In genomic region chr3:125109541-125109925, GRCh38 we compare ENCODE assay signal across 22 cellular contexts. TPM values are rescaled to one million over a fixed set of nuclear protein-coding genes. Genes with fewer than 3 reads are reported as not detected.
DNase-seq lines count a peak whose midpoint lies in the region; ATAC-seq, FAIRE-seq and TF ChIP-seq lines count a peak whose summit lies in the region.
"Had no signal": no experiment of that assay in that cellular context is flagged by ENCODE, and none has a peak within 500 bp of the region (broad histone marks: within the 10 kb centered on the region; RNA-seq: fewer than 3 reads in every experiment).

No MANE protein-coding gene starts in this region.

- no peak overlapping the region for H3K27ac ChIP-seq in small intestine (ENCODE audit: low read depth in 1 of 2, low read length in 1 of 2)

- H3K9me3 ChIP-seq in MG63 (peaks cover 13% of the 10 kb centered on the region), small intestine (ENCODE audit: control insufficient read depth, low read depth) (no peaks in the 10 kb centered on the region)

- peaks cover 10% of the 10 kb centered on the region for H3K9me3 Mint-ChIP-seq in activated naive CD8-positive, alpha-beta T cell treated with anti-CD3 and anti-CD28 coated beads, Interleukin-2, amount 50 U/mL, for 24 hours
- H3K9me3 Mint-ChIP-seq in activated naive CD8-positive, alpha-beta T cell treated with anti-CD3 and anti-CD28 coated beads for 36 hours: peaks cover 6% of the 10 kb centered on the region
- no peaks in the 10 kb centered on the region for H3K9me3 Mint-ChIP-seq in effector memory CD8-positive, alpha-beta T cell
- H3K9me3 Mint-ChIP-seq: endodermal cell had no signal

- no peaks in the 10 kb centered on the region for H3K36me3 Mint-ChIP-seq in activated naive CD8-positive, alpha-beta T cell treated with anti-CD3 and anti-CD28 coated beads, Interleukin-2, amount 50 U/mL, for 24 hours (ENCODE audit: low read depth)
- peaks cover 6% of the 10 kb centered on the region for H3K36me3 Mint-ChIP-seq in activated naive CD8-positive, alpha-beta T cell treated with anti-CD3 and anti-CD28 coated beads for 36 hours
- no peaks in the 10 kb centered on the region for H3K36me3 Mint-ChIP-seq in effector memory CD8-positive, alpha-beta T cell (ENCODE audit: insufficient read depth)

- peak overlapping the region; percentile 21 for H3K4me3 ChIP-seq in MG63
- H3K4me3 ChIP-seq in fibroblast of pulmonary artery (replicated peaks; ENCODE audit: low read depth, low read length): peak overlapping the region; percentile 20
- no peak overlapping the region for H3K4me3 ChIP-seq in small intestine (ENCODE audit: low read depth in 1 of 2, low read length in 2 of 2)

- no peak for TF ChIP-seq CTCF in fibroblast of pulmonary artery (IDR thresholded peaks at IDR 0.05; ENCODE audit: low read length, missing control alignments)

- H3K36me3 ChIP-seq in MG63 (peaks cover 21% of the 10 kb centered on the region), small intestine (ENCODE audit: control insufficient read depth in 2 of 2, insufficient read depth in 2 of 2, low read length in 2 of 2) (no peaks in the 10 kb centered on the region)

- no peak for FAIRE-seq in small intestine (lab: Jason Lieb, UNC)
- FAIRE-seq: A204.1, colon had no signal

- peaks cover 23% of the 10 kb centered on the region for H3K27me3 Mint-ChIP-seq in activated naive CD8-positive, alpha-beta T cell treated with anti-CD3 and anti-CD28 coated beads, Interleukin-2, amount 50 U/mL, for 24 hours
- peaks cover 6% of the 10 kb centered on the region for H3K27me3 Mint-ChIP-seq in activated naive CD8-positive, alpha-beta T cell treated with anti-CD3 and anti-CD28 coated beads for 36 hours
- no peaks in the 10 kb centered on the region for H3K27me3 Mint-ChIP-seq in effector memory CD8-positive, alpha-beta T cell
- H3K27me3 Mint-ChIP-seq: activated B cell treated with CpG ODN at 0.5 μM for 24 hours had no signal

- ATAC-seq in activated naive CD8-positive, alpha-beta T cell treated with anti-CD3 and anti-CD28 coated beads, Interleukin-2, amount 50 U/mL, for 24 hours: no peak
- no peak for ATAC-seq in effector memory CD8-positive, alpha-beta T cell (replicated peaks)

- DNase-seq in activated naive CD8-positive, alpha-beta T cell treated with anti-CD3 and anti-CD28 coated beads, Interleukin-2, amount 50 U/mL, for 24 hours: no peak
- DNase-seq in activated naive CD8-positive, alpha-beta T cell treated with anti-CD3 and anti-CD28 coated beads for 36 hours: no peak
- DNase-seq in MG63 (no peak), fibroblast of pulmonary artery (ENCODE audit: low read depth) (no peak), small intestine (no peak), ureter (ENCODE audit: low spot score) (no peak), islet precursor cell (no peak)
- no peak for DNase-seq in effector memory CD8-positive, alpha-beta T cell
- DNase-seq: activated B cell treated with CpG ODN at 0.5 μM for 24 hours; activated naive CD4-positive, alpha-beta T cell treated with anti-CD3 and anti-CD28 coated beads, Interleukin-2, amount 50 U/mL, for 16 hours; activated T-cell treated with anti-CD3 and anti-CD28 coated beads, Interleukin-2, amount 50 U/mL, for 24 hours; endodermal cell; NCI-H1417 treated with DMSO at 0.1 percent for 48 hours; NCI-H2107; NCI-H524; retina; stimulated activated CD8-positive, alpha-beta memory T cell treated with anti-CD3 and anti-CD28 coated beads, Interleukin-4, amount 100 ng/mL, for 48 hours; substantia nigra; T-helper 9 cell had no signal

- peak overlapping the region; percentile 67 for H3K27ac Mint-ChIP-seq in activated naive CD8-positive, alpha-beta T cell treated with anti-CD3 and anti-CD28 coated beads, Interleukin-2, amount 50 U/mL, for 24 hours
- no peak overlapping the region for H3K27ac Mint-ChIP-seq in activated naive CD8-positive, alpha-beta T cell treated with anti-CD3 and anti-CD28 coated beads for 36 hours
- no peak overlapping the region for H3K27ac Mint-ChIP-seq in effector memory CD8-positive, alpha-beta T cell
- H3K27ac Mint-ChIP-seq: activated B cell treated with CpG ODN at 0.5 μM for 24 hours; activated T-cell treated with anti-CD3 and anti-CD28 coated beads, Interleukin-2, amount 50 U/mL, for 24 hours; endodermal cell had no signal

- H3K27me3 ChIP-seq in MG63 (no peaks in the 10 kb centered on the region), small intestine (ENCODE audit: control insufficient read depth in 2 of 2, insufficient read depth in 2 of 2, low read length in 2 of 2) (no peaks in the 10 kb centered on the region)

- H3K4me3 Mint-ChIP-seq in activated naive CD8-positive, alpha-beta T cell treated with anti-CD3 and anti-CD28 coated beads, Interleukin-2, amount 50 U/mL, for 24 hours: no peak overlapping the region
- H3K4me3 Mint-ChIP-seq in activated naive CD8-positive, alpha-beta T cell treated with anti-CD3 and anti-CD28 coated beads for 36 hours: no peak overlapping the region
- no peak overlapping the region for H3K4me3 Mint-ChIP-seq in effector memory CD8-positive, alpha-beta T cell
- H3K4me3 Mint-ChIP-seq: activated B cell treated with CpG ODN at 0.5 μM for 24 hours; activated T-cell treated with anti-CD3 and anti-CD28 coated beads, Interleukin-2, amount 50 U/mL, for 24 hours; CD14-positive monocyte; endodermal cell had no signal

- peaks cover 0 to 5% of the 10 kb centered on the region in 2 donors for H3K4me1 ChIP-seq in small intestine (ENCODE audit: control insufficient read depth in 2 of 2, insufficient read depth in 1 of 2, low read depth in 1 of 2, low read length in 1 of 2)

- 89 to 96% (median 92%) methylated on average over 4 of the region's 4 CpGs for WGBS in small intestine, 3 donors

- H3K4me1 Mint-ChIP-seq in activated naive CD8-positive, alpha-beta T cell treated with anti-CD3 and anti-CD28 coated beads, Interleukin-2, amount 50 U/mL, for 24 hours: peaks cover 48% of the 10 kb centered on the region
- peaks cover 24% of the 10 kb centered on the region for H3K4me1 Mint-ChIP-seq in activated naive CD8-positive, alpha-beta T cell treated with anti-CD3 and anti-CD28 coated beads for 36 hours
- peaks cover 4 to 7% of the 10 kb centered on the region in 2 donors for H3K4me1 Mint-ChIP-seq in effector memory CD8-positive, alpha-beta T cell (ENCODE audit: low read depth in 2 of 2)

RNA-seq across cellular contexts. Expression of gene HEG1, which starts 53.7 kb away (rescaled TPM):
- 10 to 100 TPM; 20.7 to 21.4 TPM for total RNA-seq in activated naive CD8-positive, alpha-beta T cell treated with anti-CD3 and anti-CD28 coated beads for 36 hours
- total RNA-seq in MG63 (2014; rRNA removed; shearing (Covaris generic); ENCODE audit: low replicate concordance): 75.1 and 105 TPM in 2 replicates
- polyA plus RNA-seq in small intestine: 10 to 100 TPM in 1 of 3 donors, under 1 TPM in 2; 0.27 to 16.6 (median 0.45) TPM
- 78.3 TPM for total RNA-seq in ureter

Comparison
In these comparisons a context has a peak if more than half of its experiments do, and no peak if none do; other contexts are left out.
1. H3K4me3 ChIP-seq: peak in MG63 (single experiment) and fibroblast of pulmonary artery (single experiment); none in small intestine (0 of 2).